In the genomic region with DNA sequence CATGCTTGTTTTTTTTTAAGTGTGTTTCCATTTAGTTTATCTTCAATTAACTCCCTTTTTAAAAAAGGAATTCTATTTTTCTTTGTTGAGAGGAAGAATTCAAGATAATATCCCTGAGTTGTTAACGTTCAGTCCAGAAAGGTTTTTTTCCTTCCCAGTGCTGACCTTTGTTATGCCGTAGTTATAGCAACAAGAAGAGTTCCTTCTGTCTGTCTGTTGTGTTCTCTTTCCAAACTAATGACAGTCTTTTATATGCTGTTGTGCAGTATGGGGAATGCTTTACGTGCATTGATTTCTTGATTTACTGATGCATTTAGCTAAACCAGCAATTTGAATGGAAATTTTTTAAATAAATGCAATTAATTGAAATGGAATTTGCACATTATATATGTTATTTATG, we compare ENCODE assay signal across 26 cellular contexts. TPM values are rescaled to one million over a fixed set of nuclear protein-coding genes. Genes with fewer than 3 reads are reported as not detected.
DNase-seq lines count a peak whose midpoint lies in the region; TF ChIP-seq lines count a peak whose summit lies in the region.
"Had no signal": no experiment of that assay in that cellular context is flagged by ENCODE, and none has a peak within 500 bp of the region (broad histone marks: within the 10 kb centered on the region; RNA-seq: fewer than 3 reads in every experiment).

No MANE protein-coding gene starts in this region.

- no peaks in the 10 kb centered on the region for H3K27me3 ChIP-seq in left ventricle myocardium inferior (ENCODE audit: low read depth)

- H3K36me3 ChIP-seq in left ventricle myocardium inferior, result no peaks in the 10 kb centered on the region

- peak overlapping the region; percentile 56 for H3K4me3 Mint-ChIP-seq in neural crest cell
- H3K4me3 Mint-ChIP-seq: activated CD4-positive, alpha-beta T cell treated with anti-CD3 and anti-CD28 coated beads for 36 hours; CD4-positive, alpha-beta memory T cell; nephron progenitor cell; type B pancreatic cell had no signal

- no peaks in the 10 kb centered on the region for H3K9me3 Mint-ChIP-seq in neural crest cell
- H3K9me3 Mint-ChIP-seq: CD4-positive, alpha-beta memory T cell; nephron progenitor cell; type B pancreatic cell had no signal

- peak overlapping the region; percentile 68 for H3K27ac ChIP-seq in left ventricle myocardium inferior (replicated peaks)
- H3K27ac ChIP-seq in coronary artery, result no peak overlapping the region
- H3K27ac ChIP-seq: GM23248 had no signal

- intact Hi-C loops in left ventricle myocardium inferior (cut with micrococcal nuclease), result no loop called here

- no peaks in the 10 kb centered on the region for H3K36me3 Mint-ChIP-seq in neural crest cell (ENCODE audit: low read depth)
- H3K36me3 Mint-ChIP-seq: CD4-positive, alpha-beta memory T cell; type B pancreatic cell had no signal

- peaks cover 24% of the 10 kb centered on the region for H3K4me1 ChIP-seq in left ventricle myocardium inferior

- H3K9me3 ChIP-seq in left ventricle myocardium inferior (replicated peaks), result no peaks in the 10 kb centered on the region

- no peak overlapping the region for H3K4me3 ChIP-seq in left ventricle myocardium inferior
- H3K4me3 ChIP-seq in coronary artery, result no peak overlapping the region
- H3K4me3 ChIP-seq: GM23248 had no signal

- DNase-seq in NCI-H1417 (lab: John Stamatoyannopoulos, UW), result peak in 2 of 3 experiments; percentile 39 to 79
- no peak for DNase-seq in NCI-H1417 treated with DMSO at 0.1 percent for 48 hours (lab: John Stamatoyannopoulos, UW)
- DNase-seq in NCI-H69 (lab: John Stamatoyannopoulos, UW), result peak; percentile 76
- DNase-seq in left ventricle myocardium inferior, result no peak
- DNase-seq in neural crest cell (ENCODE audit: low read depth, low spot score), result no peak
- DNase-seq in coronary artery (ENCODE audit: low spot score), result no peak
- DNase-seq in stimulated activated CD4-positive, alpha-beta T cell treated with anti-CD3 and anti-CD28 coated beads, Interleukin-12 subunit alpha, Interleukin-12 subunit beta, amount 100 ng/mL, for 4 hours, result no peak
- no peak for DNase-seq in NCI-H510A treated with DMSO at 0.1 percent for 48 hours (lab: John Stamatoyannopoulos, UW)
- DNase-seq: 8988T; activated CD4-positive, alpha-beta T cell treated with anti-CD3 and anti-CD28 coated beads for 36 hours; activated effector memory CD4-positive, alpha-beta T cell treated with anti-CD3 and anti-CD28 coated beads, Interleukin-2, amount 50 U/mL, for 16 hours; AML-193; CD4-positive, alpha-beta memory T cell; DMS 273 treated with DMSO at 0.1 percent for 48 hours; foreskin fibroblast; GDM1; GM23248; KG1; MM.1S; NCI-H187 treated with DMSO at 0.1 percent for 48 hours; NCI-H446 treated with DMSO at 0.1 percent for 48 hours; nephron progenitor cell; posterior cingulate gyrus; stimulated activated CD8-positive, alpha-beta memory T cell treated with anti-CD3 and anti-CD28 coated beads, Interleukin-4, amount 100 ng/mL, for 48 hours had no signal

- H3K4me1 Mint-ChIP-seq in neural crest cell, result peaks cover 32% of the 10 kb centered on the region
- H3K4me1 Mint-ChIP-seq: activated CD4-positive, alpha-beta T cell treated with anti-CD3 and anti-CD28 coated beads for 36 hours; CD4-positive, alpha-beta memory T cell had no signal

- H3K27me3 Mint-ChIP-seq in neural crest cell (ENCODE audit: low read depth), result no peaks in the 10 kb centered on the region

- peak overlapping the region; percentile 93 for H3K27ac Mint-ChIP-seq in neural crest cell (ENCODE audit: unreplicated experiment)
- H3K27ac Mint-ChIP-seq: activated CD4-positive, alpha-beta T cell treated with anti-CD3 and anti-CD28 coated beads for 36 hours; CD4-positive, alpha-beta memory T cell had no signal

- TF ChIP-seq CTCF in left ventricle myocardium inferior (IDR thresholded peaks at IDR 0.05; ENCODE audit: borderline replicate concordance), result no peak
- no peak for TF ChIP-seq CTCF in neural crest cell (conservative IDR thresholded peaks at IDR 0.05)
- TF ChIP-seq CTCF in coronary artery (IDR thresholded peaks at IDR 0.05), result no peak

RNA-seq across cellular contexts. Expression of gene CXXC4, which starts 6.6 kb away (rescaled TPM):
- 4.5 TPM for total RNA-seq in left ventricle myocardium inferior
- total RNA-seq in neural crest cell, result 18.9 and 20.3 TPM in 2 replicates
- total RNA-seq: activated CD4-positive, alpha-beta T cell treated with anti-CD3 and anti-CD28 coated beads for 36 hours; GM23248; T-helper 1 cell treated with Interleukin-12 subunit alpha and Interleukin-12 subunit beta and Interleukin-4 antibody, amounts not matched to agents 30 ng/mL and 1 ng/mL, for 36 hours had no signal

Comparison
In these comparisons a context has a peak if more than half of its experiments do, and no peak if none do; other contexts are left out.
1. DNase-seq: peak in NCI-H1417 (2 of 3) and NCI-H69 (single experiment); none in NCI-H1417 treated with DMSO at 0.1 percent for 48 hours (single experiment), left ventricle myocardium inferior (single experiment), neural crest cell (single experiment), coronary artery (single experiment), stimulated activated CD4-positive, alpha-beta T cell treated with anti-CD3 and anti-CD28 coated beads, Interleukin-12 subunit alpha, Interleukin-12 subunit beta, amount 100 ng/mL, for 4 hours (single experiment) and NCI-H510A treated with DMSO at 0.1 percent for 48 hours (single experiment).